10 cellular contexts compared by ENCODE assay signal in genomic region chr2:141565597-141565996, GRCh38.
"Had no signal": no experiment of that assay in that cellular context is flagged by ENCODE, and none has a peak within 500 bp of the region (broad histone marks: within the 10 kb centered on the region; RNA-seq: fewer than 3 reads in every experiment).

No MANE protein-coding gene starts in this region.

- H3K9me3 ChIP-seq: HAP-1 had no signal

- H3K27ac Mint-ChIP-seq: HFFc6 had no signal

- H3K4me3 Mint-ChIP-seq: HFFc6 had no signal

- H3K27ac ChIP-seq: HL-60 had no signal

- H3K4me3 ChIP-seq: HAP-1, K562 had no signal

- H3K4me1 ChIP-seq: HAP-1 had no signal

- DNase-seq: GOT3, H7, HFFc6, IMR-90, KG1 had no signal

- H3K36me3 ChIP-seq: HAP-1 had no signal

- ATAC-seq: HCT116, K562 had no signal

- FAIRE-seq: HTR-8/SVneo, K562 had no signal
